ENCODE assay signal across 10 cellular contexts in genomic region chr6:37630281-37630799, GRCh38.
A peak's percentile ranks its signal among the peaks of the same experiment; 100 is the strongest.
DNase-seq lines count a peak whose midpoint lies in the region; ATAC-seq and TF ChIP-seq lines count a peak whose summit lies in the region.
"Had no signal": no experiment of that assay in that cellular context is flagged by ENCODE, and none has a peak within 500 bp of the region (broad histone marks: within the 10 kb centered on the region; RNA-seq: fewer than 3 reads in every experiment).

No MANE protein-coding gene starts in this region.

- no peak overlapping the region for H3K56ac ChIP-seq in H9 (ENCODE audit: insufficient read length, low read depth, low read length)

- H3K4me1 ChIP-seq in thoracic aorta (ENCODE audit: control insufficient read depth in 1 of 2, low read depth in 2 of 2) (peaks cover 0 to 3% of the 10 kb centered on the region in 2 donors), H9 (ENCODE audit: insufficient read depth, low read length) (no peaks in the 10 kb centered on the region)

- no peaks in the 10 kb centered on the region for H3K79me2 ChIP-seq in H9 (ENCODE audit: insufficient read depth, low read length)

- H4K8ac ChIP-seq in H9 (replicated peaks; ENCODE audit: insufficient read length, low read depth, low read length), result no peak overlapping the region

- no peak overlapping the region for H3K23ac ChIP-seq in H9 (ENCODE audit: insufficient read length, low read depth, low read length)

- H3K27me3 ChIP-seq in thoracic aorta (replicated peaks; ENCODE audit: insufficient read depth) (no peaks in the 10 kb centered on the region), H9 (ENCODE audit: insufficient read depth, low read length) (no peaks in the 10 kb centered on the region; the same call in 1 of the 2 replicates)

- H2BK12ac ChIP-seq in H9 (ENCODE audit: insufficient read length, low read depth, low read length), result no peak overlapping the region

- H3K36me3 Mint-ChIP-seq in H9 (ENCODE audit: insufficient read depth in 1 of 3, low read depth in 3 of 3), result no peaks in the 10 kb centered on the region

- no peak overlapping the region for H3K18ac ChIP-seq in H9 (ENCODE audit: insufficient read length, low read depth, low read length)

- no peak overlapping the region for H4K5ac ChIP-seq in H9 (ENCODE audit: insufficient read length, low read depth, low read length)

- H2BK120ac ChIP-seq in H9 (ENCODE audit: low read depth, low read length, poor library complexity, severe bottlenecking), result no peak overlapping the region

- H3K23me2 ChIP-seq in H9 (ENCODE audit: insufficient read length, low read depth, low read length, poor library complexity, severe bottlenecking), result no peaks in the 10 kb centered on the region

- H3T11ph ChIP-seq in H9 (ENCODE audit: low read length), result no peak overlapping the region

- WGBS in H9 (ENCODE audit: extremely low coverage, insufficient read length, low lambda C conversion rate), result no CpG with 5 or more reads among the region's 5 CpGs

- no peak overlapping the region for H3K4ac ChIP-seq in H9 (ENCODE audit: low read depth, low read length)

- H2AK5ac ChIP-seq in H9 (ENCODE audit: insufficient read length, low read length), result no peak overlapping the region

- ATAC-seq in thoracic aorta (ENCODE audit: insufficient number of reproducible peaks, low FRiP score, low read depth), result peak; percentile 67

- H2BK15ac ChIP-seq in H9 (ENCODE audit: low read depth, low read length), result no peak overlapping the region

- H3K9me3 ChIP-seq in thoracic aorta (no peaks in the 10 kb centered on the region), H9 (ENCODE audit: control insufficient read depth, low read depth, low read length) (no peaks in the 10 kb centered on the region)

- H3K4me2 ChIP-seq in H9 (ENCODE audit: insufficient read depth, insufficient read length, low read length), result no peak overlapping the region

- no peak overlapping the region for H3K4me3 Mint-ChIP-seq in H9
- H3K4me3 Mint-ChIP-seq: T-helper 1 cell treated with Interleukin-12 subunit alpha and Interleukin-12 subunit beta and Interleukin-4 antibody, amounts not matched to agents 30 μg/mL and 1 μg/mL, for 36 hours had no signal

- H3K4me3 ChIP-seq in fibroblast of villous mesenchyme (ENCODE audit: low read depth, low read length) (no peak overlapping the region), thoracic aorta (no peak overlapping the region)

- H3K14ac ChIP-seq in H9 (ENCODE audit: insufficient read depth, low read length), result no peak overlapping the region

- no peaks in the 10 kb centered on the region for H3K36me3 ChIP-seq in thoracic aorta

- TF ChIP-seq CTCF in fibroblast of villous mesenchyme (IDR thresholded peaks at IDR 0.05; ENCODE audit: insufficient read depth, low read depth, low read length) (no peak), thoracic aorta (IDR thresholded peaks at IDR 0.05) (no peak), H9 (conservative IDR thresholded peaks at IDR 0.05) (no peak)

- no peak overlapping the region for H2AFZ ChIP-seq in H9 (ENCODE audit: low read length)

- DNase-seq in DMS 273 (lab: John Stamatoyannopoulos, UW; ENCODE audit: unreplicated experiment), result peak; percentile 35
- DNase-seq in DMS 273 treated with DMSO at 0.1 percent for 48 hours (lab: John Stamatoyannopoulos, UW), result no peak
- DNase-seq in SKM-1 treated with dmso at 0.1 percent for 144 hours (lab: John Stamatoyannopoulos, UW; ENCODE audit: unreplicated experiment), result peak; percentile 80
- peak; percentile 93 for DNase-seq in fibroblast of villous mesenchyme (ENCODE audit: low read depth)
- DNase-seq in thoracic aorta (ENCODE audit: low spot score), result peak; percentile 30
- DNase-seq in COLO668 (lab: John Stamatoyannopoulos, UW; ENCODE audit: unreplicated experiment), result no peak
- no peak for DNase-seq in H9
- DNase-seq in putamen (ENCODE audit: low spot score), result no peak

- no peak overlapping the region for H3K9ac ChIP-seq in H9 (ENCODE audit: extremely low read depth, insufficient read length, low read length)

- H3K27me3 Mint-ChIP-seq in H9 (ENCODE audit: low read depth), result peaks cover 26% of the 10 kb centered on the region

- H4K20me1 ChIP-seq in H9 (ENCODE audit: control insufficient read depth, insufficient read depth, insufficient read length), result no peaks in the 10 kb centered on the region

- H3K4me1 Mint-ChIP-seq in H9, result peaks cover 5 to 6% of the 10 kb centered on the region in 2 experiments

- H2BK20ac ChIP-seq in H9 (ENCODE audit: low read depth, low read length, poor library complexity, severe bottlenecking), result no peak overlapping the region

- no peaks in the 10 kb centered on the region for H3K9me3 Mint-ChIP-seq in H9
- H3K9me3 Mint-ChIP-seq: T-helper 1 cell treated with Interleukin-12 subunit alpha and Interleukin-12 subunit beta and Interleukin-4 antibody, amounts not matched to agents 30 μg/mL and 1 μg/mL, for 36 hours had no signal

- no peaks in the 10 kb centered on the region for H3K79me1 ChIP-seq in H9 (ENCODE audit: insufficient read depth, low read depth, low read length, poor library complexity, severe bottlenecking)

- peak overlapping the region in 1 of 3 experiments; percentile 37; a peak in 1 of 7 replicates for H3K27ac Mint-ChIP-seq in H9
- H3K27ac Mint-ChIP-seq: T-helper 1 cell treated with Interleukin-12 subunit alpha and Interleukin-12 subunit beta and Interleukin-4 antibody, amounts not matched to agents 30 μg/mL and 1 μg/mL, for 36 hours had no signal

- no peak overlapping the region for H2BK5ac ChIP-seq in H9 (ENCODE audit: insufficient read length, low read length)

- H3K27ac ChIP-seq in thoracic aorta (no peak overlapping the region), H9 (ENCODE audit: insufficient read length, low read depth, low read length) (no peak overlapping the region)
- H3K27ac ChIP-seq: 22Rv1 had no signal

- H4K91ac ChIP-seq in H9 (ENCODE audit: insufficient read length, low read depth, low read length), result no peak overlapping the region

Comparison
In these comparisons a context has a peak if more than half of its experiments do, and no peak if none do; other contexts are left out.
1. DNase-seq: peak in DMS 273 (single experiment), SKM-1 treated with dmso at 0.1 percent for 144 hours (single experiment), fibroblast of villous mesenchyme (single experiment) and thoracic aorta (single experiment); none in DMS 273 treated with DMSO at 0.1 percent for 48 hours (single experiment), COLO668 (single experiment), H9 (single experiment) and putamen (single experiment).